ENCODE assay signal across 8 cellular contexts in the genomic region with DNA sequence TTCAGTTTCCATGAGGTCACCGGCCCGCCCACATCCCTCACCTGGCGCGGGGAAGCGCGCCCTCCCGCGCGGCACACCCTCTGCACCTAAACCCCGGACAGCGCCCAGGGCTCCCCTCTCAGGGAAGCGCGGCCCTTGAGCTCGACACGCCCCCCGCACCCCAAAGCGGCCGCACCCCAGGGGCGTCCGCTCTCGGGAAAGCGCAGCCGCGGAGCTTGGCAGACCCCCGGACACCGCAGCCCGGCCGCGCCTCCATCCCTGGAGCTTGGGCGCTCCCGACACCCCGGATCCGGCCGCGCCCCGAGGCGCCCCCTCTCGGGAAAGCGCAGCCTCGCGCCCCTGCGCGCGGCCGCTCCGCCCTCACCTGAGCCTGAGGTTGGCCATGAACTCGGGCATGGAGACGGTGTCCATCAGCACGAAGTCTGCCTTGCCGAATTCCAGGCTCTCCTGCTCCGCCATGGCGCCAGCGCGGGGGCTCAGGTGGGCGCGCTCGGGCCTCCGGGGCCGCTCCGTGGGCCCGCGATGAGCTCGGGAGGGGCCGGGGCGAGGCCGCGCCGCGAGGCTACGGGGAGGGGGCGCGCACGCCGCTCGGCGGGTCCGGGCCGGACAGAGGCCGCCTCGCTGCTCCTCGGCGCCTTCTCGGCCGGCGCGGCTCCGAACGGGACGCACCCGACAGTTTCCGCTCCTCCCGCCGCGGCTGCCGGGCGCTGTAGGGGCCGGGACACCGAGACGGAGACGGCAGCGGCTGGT. TPM values are rescaled to one million over a fixed set of nuclear protein-coding genes. Genes with fewer than 3 reads are reported as not detected.
DNase-seq lines count a peak whose midpoint lies in the region; ATAC-seq and TF ChIP-seq lines count a peak whose summit lies in the region.

Gene MYO1D, minus strand, starts transcription at position 711 of the 750 bp plus-strand sequence. Its CDS starts 252 bp downstream, at position 459.

- ATAC-seq in HG02981 (IDR thresholded peaks at IDR 0.05; ENCODE audit: unreplicated experiment) = peak; percentile 37

- peak within 1 kb of the TSS; percentile 58 to 75 for H3K9ac ChIP-seq in stomach smooth muscle (ENCODE audit: low read length in 2 of 2)

- H3K27ac ChIP-seq in stomach smooth muscle (ENCODE audit: low read length) = peak within 1 kb of the TSS; percentile 37

- H2AFZ ChIP-seq in neuron (ENCODE audit: low read depth, low read length) = peak within 1 kb of the TSS; percentile 100

- peaks cover 10% of the 10 kb centered on the region for H3K4me1 ChIP-seq in neuron (ENCODE audit: insufficient read depth, low read length)
- H3K4me1 ChIP-seq in stomach smooth muscle (ENCODE audit: control insufficient read depth, insufficient read depth, low read length) = peaks cover 11% of the 10 kb centered on the region

- no peak for TF ChIP-seq CTCF in fibroblast of the aortic adventitia (IDR thresholded peaks at IDR 0.05; ENCODE audit: insufficient read depth, low read length)

- H3K4me3 ChIP-seq in fibroblast of the aortic adventitia (ENCODE audit: low read depth, low read length) (peak within 1 kb of the TSS; percentile 68), neuron (ENCODE audit: low read length) (peak within 1 kb of the TSS; percentile 78), stomach smooth muscle (ENCODE audit: low read length in 2 of 2) (peak within 1 kb of the TSS; percentile 79 to 89)

- H3K36me3 ChIP-seq in neuron (ENCODE audit: insufficient read depth, low read length) (no peaks in the 10 kb centered on the region), stomach smooth muscle (ENCODE audit: control insufficient read depth in 2 of 2, insufficient read depth in 2 of 2, low read length in 2 of 2) (no peaks in the 10 kb centered on the region)

- DNase-seq in NCI-H1417 (lab: John Stamatoyannopoulos, UW) (peak; percentile 54 to 90 (median 83)), NCI-H1417 treated with DMSO at 0.1 percent for 48 hours (lab: John Stamatoyannopoulos, UW) (no peak), NCI-H69 (lab: John Stamatoyannopoulos, UW) (peak; percentile 70), fibroblast of the aortic adventitia (ENCODE audit: low read depth) (no peak)
- peak; percentile 76 to 81 for DNase-seq in activated T-cell treated with anti-CD3 and anti-CD28 coated beads, Interleukin-2, amount 50 U/mL, for 48 hours

- H3K27me3 ChIP-seq in neuron (ENCODE audit: insufficient read depth, low read length) (peaks cover 29% of the 10 kb centered on the region), stomach smooth muscle (ENCODE audit: control insufficient read depth in 1 of 2, insufficient read depth in 2 of 2, low read length in 2 of 2) (no peaks in the 10 kb centered on the region)

- H3K9me3 ChIP-seq in neuron (ENCODE audit: low read length) (no peaks in the 10 kb centered on the region), stomach smooth muscle (ENCODE audit: control insufficient read depth in 2 of 2, low read length in 2 of 2) (no peaks in the 10 kb centered on the region)

RNA-seq across cellular contexts. Expression of gene MYO1D, which starts in this region (rescaled TPM):
- 45.1 and 94.0 TPM in 2 replicates for total RNA-seq in fibroblast of the aortic adventitia (ENCODE audit: low replicate concordance)

Comparison
In these comparisons a context has a peak if more than half of its experiments do, and no peak if none do; other contexts are left out.
1. DNase-seq: peak in NCI-H1417 (3 of 3), NCI-H69 (single experiment) and activated T-cell treated with anti-CD3 and anti-CD28 coated beads, Interleukin-2, amount 50 U/mL, for 48 hours (2 of 2); none in NCI-H1417 treated with DMSO at 0.1 percent for 48 hours (single experiment) and fibroblast of the aortic adventitia (single experiment).
2. Peak in every context shown above with its lines, with median percentiles within 50 percentile points of each other: H3K4me3 ChIP-seq.